Comparison of ENCODE assay signal across 1 cellular context in genomic region chr20:50306478-50307423, GRCh38.
TF ChIP-seq lines count a peak whose summit lies in the region.

No MANE protein-coding gene starts in this region.

TF ChIP-seq in HepG2, 621 proteins besides CTCF, POLR2A, EP300 and RAD21 (continued from another document and continues in another):
- no peak for TF ChIP-seq GPBP1L1 (CRISPR knock-in tag; IDR thresholded peaks at IDR 0.05)
- no peak; the same call in 1 of the 2 replicates for TF ChIP-seq CHD4 (IDR thresholded peaks at IDR 0.05; ENCODE audit: borderline replicate concordance, low read length)
- TF ChIP-seq ZNF619 (CRISPR knock-in tag; IDR thresholded peaks at IDR 0.05): no peak
- no peak for TF ChIP-seq ARNT (IDR thresholded peaks at IDR 0.05)
- TF ChIP-seq TRIM24 (CRISPR knock-in tag; IDR thresholded peaks at IDR 0.05): no peak
- peak; percentile 27; the same call in 1 of the 2 replicates for TF ChIP-seq ZNF782 (CRISPR knock-in tag; IDR thresholded peaks at IDR 0.05; ENCODE audit: borderline replicate concordance)
- no peak for TF ChIP-seq HOXA5 (CRISPR knock-in tag; IDR thresholded peaks at IDR 0.05)
- 0 out of 2 replicates have a peak, but pooled peaks have one; percentile 71 for TF ChIP-seq ZFP37 (CRISPR knock-in tag; IDR thresholded peaks at IDR 0.05; ENCODE audit: borderline replicate concordance)
- TF ChIP-seq ZNF329 (CRISPR knock-in tag; IDR thresholded peaks at IDR 0.05; ENCODE audit: low read depth): no peak
- no peak for TF ChIP-seq FOXA3 (CRISPR knock-in tag; IDR thresholded peaks at IDR 0.05)
- TF ChIP-seq DBP (CRISPR knock-in tag; IDR thresholded peaks at IDR 0.05; ENCODE audit: not compliant biosample characterization): no peak
- no peak for TF ChIP-seq ARID2 (CRISPR knock-in tag; IDR thresholded peaks at IDR 0.05; ENCODE audit: borderline replicate concordance)
- no peak for TF ChIP-seq ZUFSP (CRISPR knock-in tag; IDR thresholded peaks at IDR 0.05; ENCODE audit: borderline replicate concordance)
- TF ChIP-seq ATF7 (IDR thresholded peaks at IDR 0.05): no peak
- no peak; the same call in 1 of the 2 replicates for TF ChIP-seq ATF7 (CRISPR knock-in tag; IDR thresholded peaks at IDR 0.05)
- peak; percentile 59 for TF ChIP-seq ZFP36L1 (CRISPR knock-in tag; IDR thresholded peaks at IDR 0.05)
- no peak for TF ChIP-seq TCF7L2 (IDR thresholded peaks at IDR 0.05; ENCODE audit: low read depth, low read length)
- TF ChIP-seq, protein P1, sequence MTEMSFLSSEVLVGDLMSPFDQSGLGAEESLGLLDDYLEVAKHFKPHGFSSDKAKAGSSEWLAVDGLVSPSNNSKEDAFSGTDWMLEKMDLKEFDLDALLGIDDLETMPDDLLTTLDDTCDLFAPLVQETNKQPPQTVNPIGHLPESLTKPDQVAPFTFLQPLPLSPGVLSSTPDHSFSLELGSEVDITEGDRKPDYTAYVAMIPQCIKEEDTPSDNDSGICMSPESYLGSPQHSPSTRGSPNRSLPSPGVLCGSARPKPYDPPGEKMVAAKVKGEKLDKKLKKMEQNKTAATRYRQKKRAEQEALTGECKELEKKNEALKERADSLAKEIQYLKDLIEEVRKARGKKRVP (CRISPR knock-in tag; IDR thresholded peaks at IDR 0.05): 0 out of 4 replicates have a peak, but pooled peaks of 1 of the 2 experiments have one; percentile 14
- no peak for TF ChIP-seq ZNF367 (CRISPR knock-in tag; IDR thresholded peaks at IDR 0.05; ENCODE audit: borderline replicate concordance)
- peak; percentile 16; the same call in 1 of the 2 replicates for TF ChIP-seq ZNF616 (CRISPR knock-in tag; IDR thresholded peaks at IDR 0.05; ENCODE audit: low read depth)
- no peak for TF ChIP-seq ZSCAN31 (CRISPR knock-in tag; IDR thresholded peaks at IDR 0.05; ENCODE audit: low read depth)
- TF ChIP-seq NR2F1 (CRISPR knock-in tag; IDR thresholded peaks at IDR 0.05): no peak
- TF ChIP-seq, protein P2, sequence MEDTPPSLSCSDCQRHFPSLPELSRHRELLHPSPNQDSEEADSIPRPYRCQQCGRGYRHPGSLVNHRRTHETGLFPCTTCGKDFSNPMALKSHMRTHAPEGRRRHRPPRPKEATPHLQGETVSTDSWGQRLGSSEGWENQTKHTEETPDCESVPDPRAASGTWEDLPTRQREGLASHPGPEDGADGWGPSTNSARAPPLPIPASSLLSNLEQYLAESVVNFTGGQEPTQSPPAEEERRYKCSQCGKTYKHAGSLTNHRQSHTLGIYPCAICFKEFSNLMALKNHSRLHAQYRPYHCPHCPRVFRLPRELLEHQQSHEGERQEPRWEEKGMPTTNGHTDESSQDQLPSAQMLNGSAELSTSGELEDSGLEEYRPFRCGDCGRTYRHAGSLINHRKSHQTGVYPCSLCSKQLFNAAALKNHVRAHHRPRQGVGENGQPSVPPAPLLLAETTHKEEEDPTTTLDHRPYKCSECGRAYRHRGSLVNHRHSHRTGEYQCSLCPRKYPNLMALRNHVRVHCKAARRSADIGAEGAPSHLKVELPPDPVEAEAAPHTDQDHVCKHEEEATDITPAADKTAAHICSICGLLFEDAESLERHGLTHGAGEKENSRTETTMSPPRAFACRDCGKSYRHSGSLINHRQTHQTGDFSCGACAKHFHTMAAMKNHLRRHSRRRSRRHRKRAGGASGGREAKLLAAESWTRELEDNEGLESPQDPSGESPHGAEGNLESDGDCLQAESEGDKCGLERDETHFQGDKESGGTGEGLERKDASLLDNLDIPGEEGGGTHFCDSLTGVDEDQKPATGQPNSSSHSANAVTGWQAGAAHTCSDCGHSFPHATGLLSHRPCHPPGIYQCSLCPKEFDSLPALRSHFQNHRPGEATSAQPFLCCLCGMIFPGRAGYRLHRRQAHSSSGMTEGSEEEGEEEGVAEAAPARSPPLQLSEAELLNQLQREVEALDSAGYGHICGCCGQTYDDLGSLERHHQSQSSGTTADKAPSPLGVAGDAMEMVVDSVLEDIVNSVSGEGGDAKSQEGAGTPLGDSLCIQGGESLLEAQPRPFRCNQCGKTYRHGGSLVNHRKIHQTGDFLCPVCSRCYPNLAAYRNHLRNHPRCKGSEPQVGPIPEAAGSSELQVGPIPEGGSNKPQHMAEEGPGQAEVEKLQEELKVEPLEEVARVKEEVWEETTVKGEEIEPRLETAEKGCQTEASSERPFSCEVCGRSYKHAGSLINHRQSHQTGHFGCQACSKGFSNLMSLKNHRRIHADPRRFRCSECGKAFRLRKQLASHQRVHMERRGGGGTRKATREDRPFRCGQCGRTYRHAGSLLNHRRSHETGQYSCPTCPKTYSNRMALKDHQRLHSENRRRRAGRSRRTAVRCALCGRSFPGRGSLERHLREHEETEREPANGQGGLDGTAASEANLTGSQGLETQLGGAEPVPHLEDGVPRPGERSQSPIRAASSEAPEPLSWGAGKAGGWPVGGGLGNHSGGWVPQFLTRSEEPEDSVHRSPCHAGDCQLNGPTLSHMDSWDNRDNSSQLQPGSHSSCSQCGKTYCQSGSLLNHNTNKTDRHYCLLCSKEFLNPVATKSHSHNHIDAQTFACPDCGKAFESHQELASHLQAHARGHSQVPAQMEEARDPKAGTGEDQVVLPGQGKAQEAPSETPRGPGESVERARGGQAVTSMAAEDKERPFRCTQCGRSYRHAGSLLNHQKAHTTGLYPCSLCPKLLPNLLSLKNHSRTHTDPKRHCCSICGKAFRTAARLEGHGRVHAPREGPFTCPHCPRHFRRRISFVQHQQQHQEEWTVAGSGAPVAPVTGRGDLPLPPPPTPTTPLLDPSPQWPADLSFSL (CRISPR knock-in tag; IDR thresholded peaks at IDR 0.05): no peak
- no peak for TF ChIP-seq NFE2L2 (IDR thresholded peaks at IDR 0.05; ENCODE audit: low read length)
- no peak for TF ChIP-seq ZNF740 (CRISPR knock-in tag; IDR thresholded peaks at IDR 0.05)
- no peak for TF ChIP-seq ZNF142 (CRISPR knock-in tag; IDR thresholded peaks at IDR 0.05)
- peak; percentile 10; the same call in 1 of the 2 replicates for TF ChIP-seq ZNF276 (CRISPR knock-in tag; IDR thresholded peaks at IDR 0.05; ENCODE audit: low read depth)
- no peak for TF ChIP-seq CREB1 (IDR thresholded peaks at IDR 0.05)
- no peak for TF ChIP-seq CREB1 (CRISPR knock-in tag; IDR thresholded peaks at IDR 0.05)
- TF ChIP-seq ZBTB44 (CRISPR knock-in tag; IDR thresholded peaks at IDR 0.05): no peak
- TF ChIP-seq, protein P3, sequence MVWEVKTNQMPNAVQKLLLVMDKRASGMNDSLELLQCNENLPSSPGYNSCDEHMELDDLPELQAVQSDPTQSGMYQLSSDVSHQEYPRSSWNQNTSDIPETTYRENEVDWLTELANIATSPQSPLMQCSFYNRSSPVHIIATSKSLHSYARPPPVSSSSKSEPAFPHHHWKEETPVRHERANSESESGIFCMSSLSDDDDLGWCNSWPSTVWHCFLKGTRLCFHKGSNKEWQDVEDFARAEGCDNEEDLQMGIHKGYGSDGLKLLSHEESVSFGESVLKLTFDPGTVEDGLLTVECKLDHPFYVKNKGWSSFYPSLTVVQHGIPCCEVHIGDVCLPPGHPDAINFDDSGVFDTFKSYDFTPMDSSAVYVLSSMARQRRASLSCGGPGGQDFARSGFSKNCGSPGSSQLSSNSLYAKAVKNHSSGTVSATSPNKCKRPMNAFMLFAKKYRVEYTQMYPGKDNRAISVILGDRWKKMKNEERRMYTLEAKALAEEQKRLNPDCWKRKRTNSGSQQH (CRISPR knock-in tag; IDR thresholded peaks at IDR 0.05; ENCODE audit: low read depth): no peak
